8 cellular contexts compared by ENCODE assay signal in the genomic region with DNA sequence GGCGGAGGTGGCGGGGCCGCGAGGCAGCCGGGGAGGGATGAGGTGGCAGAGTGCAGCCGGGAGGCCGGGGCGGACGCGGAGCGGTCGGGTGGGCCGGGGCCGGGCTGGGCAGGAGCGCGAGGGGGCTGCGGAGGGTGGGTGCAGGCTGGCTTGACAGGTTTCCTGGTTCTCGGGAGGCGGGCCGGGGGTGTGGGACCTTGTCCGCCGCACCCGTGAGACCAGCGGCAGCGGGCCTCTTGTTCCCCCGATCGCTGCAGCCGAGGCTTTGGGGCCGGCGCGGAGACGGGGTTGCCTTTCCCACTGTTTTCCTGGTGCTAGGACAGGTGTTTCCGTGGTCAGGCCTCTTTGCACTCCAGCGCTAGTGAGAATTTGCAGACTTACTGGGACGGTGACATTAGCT. TPM values are rescaled to one million over a fixed set of nuclear protein-coding genes. Genes with fewer than 3 reads are reported as not detected.
A peak's percentile ranks its signal among the peaks of the same experiment; 100 is the strongest.
DNase-seq lines count a peak whose midpoint lies in the region; ATAC-seq and TF ChIP-seq lines count a peak whose summit lies in the region.
"Not testable (repeated sequence)": the region's sequence is repeated elsewhere in the genome, so short reads cannot be mapped to it uniquely, and the experiment has no call there.

No MANE protein-coding gene starts in this region.

- H3K14ac ChIP-seq in IMR-90 (replicated peaks; ENCODE audit: low read depth, low read length): peak overlapping the region; percentile 89; the same call in 1 of the 2 replicates

- not testable (repeated sequence) for H3K36me3 ChIP-seq in IMR-90 (ENCODE audit: control insufficient read depth, insufficient read depth, low read length)

- peak overlapping the region; percentile 61 for H3K27ac ChIP-seq in IMR-90 (ENCODE audit: insufficient read depth, low read length)

- not testable (repeated sequence) for H2BK20ac ChIP-seq in IMR-90 (ENCODE audit: low read depth, low read length)

- not testable (repeated sequence) for H3K9me1 ChIP-seq in IMR-90 (ENCODE audit: insufficient read depth, low read length)

- 0% methylated on average over 21 of the region's 35 CpGs; no CpG with 5 or more reads in 1 of the 2 experiments for WGBS in IMR-90 (ENCODE audit: extremely low coverage in 2 of 2, insufficient read length in 1 of 2), 2 experiments

- H2BK120ac ChIP-seq in IMR-90 (ENCODE audit: low read depth, low read length): not testable (repeated sequence)

- H4K5ac ChIP-seq in IMR-90 (ENCODE audit: low read depth, low read length): 0 out of 2 replicates have a peak overlapping the region, but pooled peaks have one; percentile 4

- H4K8ac ChIP-seq in IMR-90 (ENCODE audit: low read depth in 2 of 2, low read length in 2 of 2): 0 out of 4 replicates have a peak overlapping the region, but pooled peaks of 1 of the 2 experiments have one; percentile 23

- H3K9me3 ChIP-seq in IMR-90 (ENCODE audit: control insufficient read depth, insufficient read depth, low read length): not testable (repeated sequence)

- not testable (repeated sequence) for H2BK15ac ChIP-seq in IMR-90 (ENCODE audit: low read depth, low read length)

- H3K4me3 ChIP-seq in IMR-90 (ENCODE audit: insufficient read depth, low read depth, low read length) (peak overlapping the region; percentile 98), fibroblast of the aortic adventitia (ENCODE audit: low read depth, low read length) (peak overlapping the region; percentile 78)

- peak overlapping the region; percentile 87 for H3K9ac ChIP-seq in IMR-90 (ENCODE audit: low read depth, low read length)

- peaks cover 20% of the 10 kb centered on the region for H3K4me1 Mint-ChIP-seq in stimulated activated memory B cell treated with anti-CD40 and anti-IgM and Interleukin-4, amounts not matched to agents 10 μg/mL and 1 μg/mL and 100 μg/mL, for 72 hours

- H3K4me3 Mint-ChIP-seq in stimulated activated memory B cell treated with anti-CD40 and anti-IgM and Interleukin-4, amounts not matched to agents 10 μg/mL and 1 μg/mL and 100 μg/mL, for 72 hours: peak overlapping the region; percentile 78

- not testable (repeated sequence) for BruUV-seq in IMR-90 (replicated peaks; lab: Mats Ljungman, UMichigan)

- H3K27me3 ChIP-seq in IMR-90 (ENCODE audit: control insufficient read depth, insufficient read depth, low read length): not testable (repeated sequence)

- not testable (repeated sequence) for H3K23ac ChIP-seq in IMR-90 (ENCODE audit: low read depth, low read length)

- H4K91ac ChIP-seq in IMR-90 (ENCODE audit: insufficient read depth, low read depth, low read length): not testable (repeated sequence)

- not testable (repeated sequence) for H3K4me1 ChIP-seq in IMR-90 (ENCODE audit: control insufficient read depth, insufficient read depth, low read length)

- not testable (repeated sequence) for H3K56ac ChIP-seq in IMR-90 (ENCODE audit: extremely low read depth, insufficient read depth, low read length)

- H3K9me3 Mint-ChIP-seq in stimulated activated memory B cell treated with anti-CD40 and anti-IgM and Interleukin-4, amounts not matched to agents 10 μg/mL and 1 μg/mL and 100 μg/mL, for 72 hours: not testable (repeated sequence)

- peak; percentile 8 for ATAC-seq in GM21825 (IDR thresholded peaks at IDR 0.05; ENCODE audit: unreplicated experiment)
- ATAC-seq in IMR-90 (ENCODE audit: low read depth): peak; percentile 4
- peak; percentile 37 for ATAC-seq in stimulated activated memory B cell treated with anti-CD40 and anti-IgM and Interleukin-4, amounts not matched to agents 10 μg/mL and 1 μg/mL and 100 μg/mL, for 72 hours

- not testable (repeated sequence) for H2AK5ac ChIP-seq in IMR-90 (ENCODE audit: low read depth, low read length)

- not testable (repeated sequence) for H4K20me1 ChIP-seq in IMR-90 (ENCODE audit: insufficient read depth, low read length)

- H3K18ac ChIP-seq in IMR-90 (ENCODE audit: low read depth, low read length): not testable (repeated sequence)

- H2AK9ac ChIP-seq in IMR-90 (replicated peaks; ENCODE audit: low read depth, low read length, poor library complexity): peak overlapping the region; percentile 78

- TF ChIP-seq CTCF in IMR-90 (conservative IDR thresholded peaks at IDR 0.05; ENCODE audit: low read depth, low read length); fibroblast of the aortic adventitia (IDR thresholded peaks at IDR 0.05; ENCODE audit: insufficient read depth, low read length): not testable (repeated sequence)

- dilution Hi-C loops in IMR-90 (cut with HindIII; ENCODE audit: low sequenced_read_pairs, unreplicated experiment): not testable (repeated sequence)

- CTCF ChIA-PET in IMR-90 (lab: Yijun Ruan, JAX): not testable (repeated sequence)

- H2AFZ ChIP-seq in IMR-90 (replicated peaks; ENCODE audit: low read length, poor library complexity): peak overlapping the region; percentile 70

- H3K79me1 ChIP-seq in IMR-90 (ENCODE audit: low read depth in 1 of 2, low read length in 2 of 2): not testable (repeated sequence)

- POLR2A ChIA-PET in IMR-90 (lab: Charles Lee; ENCODE audit: unreplicated experiment): interaction anchor here (0.7 kb wide), 1 partner anchor 666 kb away, joined by 3 read pairs; no protein-coding TSS in a partner anchor

- H3K27me3 Mint-ChIP-seq in stimulated activated memory B cell treated with anti-CD40 and anti-IgM and Interleukin-4, amounts not matched to agents 10 μg/mL and 1 μg/mL and 100 μg/mL, for 72 hours: not testable (repeated sequence)

- peak overlapping the region; percentile 100 for H3K4me2 ChIP-seq in IMR-90 (ENCODE audit: low read depth, low read length)

- peak overlapping the region; percentile 82 for H3K27ac Mint-ChIP-seq in stimulated activated memory B cell treated with anti-CD40 and anti-IgM and Interleukin-4, amounts not matched to agents 10 μg/mL and 1 μg/mL and 100 μg/mL, for 72 hours

- peak; percentile 77 for DNase-seq in DMS53 (lab: John Stamatoyannopoulos, UW)
- peak; percentile 6 for DNase-seq in IMR-90
- DNase-seq in SIG-M5 treated with dmso at 0.1 percent for 504 hours (lab: John Stamatoyannopoulos, UW; ENCODE audit: unreplicated experiment): peak; percentile 21
- DNase-seq in activated naive CD4-positive, alpha-beta T cell treated with anti-CD3 and anti-CD28 coated beads, Interleukin-2, amount 50 U/mL, for 16 hours: peak; percentile 20
- peak; percentile 9 for DNase-seq in fibroblast of the aortic adventitia (ENCODE audit: low read depth)
- peak; percentile 72 for DNase-seq in myocyte (ENCODE audit: low read depth)

- TF ChIP-seq POLR2A in IMR-90 (IDR thresholded peaks at IDR 0.05; ENCODE audit: low read depth, low read length): not testable (repeated sequence)

- 0 out of 2 replicates have a peak overlapping the region, but pooled peaks have one; percentile 27 for H3K4ac ChIP-seq in IMR-90 (ENCODE audit: low read depth, low read length)

- H2BK5ac ChIP-seq in IMR-90 (ENCODE audit: low read depth, low read length, poor library complexity, severe bottlenecking): not testable (repeated sequence)

- TF ChIP-seq RAD21 in IMR-90 (IDR thresholded peaks at IDR 0.05; ENCODE audit: low read length): not testable (repeated sequence)

- in situ Hi-C loops in IMR-90 (cut with MboI; ENCODE audit: low sequenced_read_pairs): not testable (repeated sequence)

- not testable (repeated sequence) for H3K36me3 Mint-ChIP-seq in stimulated activated memory B cell treated with anti-CD40 and anti-IgM and Interleukin-4, amounts not matched to agents 10 μg/mL and 1 μg/mL and 100 μg/mL, for 72 hours

- intact Hi-C loops in IMR-90 (cut with micrococcal nuclease): loop anchor here (2.0 kb wide), 1 partner anchor 32 kb away; a partner anchor contains a TSS

RNA-seq across cellular contexts. Expression of a gene that starts 32.3 kb away (rescaled TPM):
- 8.6 and 11.8 TPM in 2 replicates for total RNA-seq in IMR-90 (2012; rRNA removed)
- 6.1 and 7.0 TPM in 2 replicates for polyA plus RNA-seq in IMR-90 (2012; rRNA removed)
- 0.73 and 1.4 TPM in 2 replicates for polyA plus RNA-seq in IMR-90 (2012; cell fraction: cytosol; rRNA removed)
- polyA plus RNA-seq in IMR-90 (2012; cell fraction: nucleus; rRNA removed; ENCODE audit: low replicate concordance): 9.1 and 64.9 TPM in 2 replicates
- total RNA-seq in fibroblast of the aortic adventitia (ENCODE audit: low replicate concordance): 8.0 and 9.0 TPM in 2 replicates
- total RNA-seq in myocyte: 24.6 and 27.8 TPM in 2 replicates
- polyA plus RNA-seq in myocyte (2012): 16.5 TPM

RNA-seq across cellular contexts. Expression of a gene that starts 47.9 kb away (rescaled TPM):
- 2.9 and 4.4 TPM in 2 replicates for total RNA-seq in IMR-90 (2012; rRNA removed)
- 2.5 and 4.0 TPM in 2 replicates for polyA plus RNA-seq in IMR-90 (2012; rRNA removed)
- polyA plus RNA-seq in IMR-90 (2012; cell fraction: cytosol; rRNA removed): 0.11 TPM in 2 replicates
- 1.4 and 26.9 TPM in 2 replicates for polyA plus RNA-seq in IMR-90 (2012; cell fraction: nucleus; rRNA removed; ENCODE audit: low replicate concordance)
- total RNA-seq in fibroblast of the aortic adventitia (ENCODE audit: low replicate concordance): 5.1 and 7.9 TPM in 2 replicates
- 12.9 and 13.5 TPM in 2 replicates for total RNA-seq in myocyte
- 5.0 TPM for polyA plus RNA-seq in myocyte (2012)

Comparison
In these comparisons a context has a peak if more than half of its experiments do, and no peak if none do; other contexts are left out.
1. Peak in every context shown above with its lines: DNase-seq, ATAC-seq, H3K4me3 ChIP-seq and H3K27ac ChIP-seq.
2. DNase-seq: peak in every context shown above with its lines; median percentile 77 in DMS53; 72 in myocyte; 21 in SIG-M5 treated with dmso at 0.1 percent for 504 hours; 20 in activated naive CD4-positive, alpha-beta T cell treated with anti-CD3 and anti-CD28 coated beads, Interleukin-2, amount 50 U/mL, for 16 hours; 9 in fibroblast of the aortic adventitia; 6 in IMR-90.